In the genomic region with DNA sequence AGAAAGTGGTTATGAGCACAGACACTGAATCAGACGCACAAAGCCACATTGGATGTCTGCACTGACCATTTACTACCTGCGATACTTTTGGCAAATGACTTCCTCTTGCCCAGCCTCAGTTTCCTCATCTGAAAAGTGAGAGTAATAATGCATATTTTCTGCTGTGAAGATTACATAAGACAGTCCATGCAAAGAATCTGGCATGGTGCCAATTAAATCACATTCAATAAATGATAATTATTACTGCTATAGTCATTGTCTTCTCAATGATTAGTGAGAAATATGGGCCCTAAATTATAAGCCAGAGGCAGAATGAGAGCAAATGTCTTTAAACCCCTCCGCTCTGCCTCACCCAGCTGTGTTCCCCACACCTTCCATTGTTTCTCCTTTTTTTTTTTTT, we compare ENCODE assay signal across 32 cellular contexts. TPM values are rescaled to one million over a fixed set of nuclear protein-coding genes. Genes with fewer than 3 reads are reported as not detected.
"Had no signal": no experiment of that assay in that cellular context is flagged by ENCODE, and none has a peak within 500 bp of the region (broad histone marks: within the 10 kb centered on the region; RNA-seq: fewer than 3 reads in every experiment).

No MANE protein-coding gene starts in this region.

- H3K9me3 ChIP-seq: left ventricle myocardium inferior, mucosa of descending colon, pancreas, prostate gland, sigmoid colon, spleen, stomach, testis, thyroid gland, upper lobe of right lung had no signal

- H3K27me3 ChIP-seq: heart right ventricle, hepatocyte, pancreas, sigmoid colon, spleen, stomach, testis, thyroid gland, upper lobe of right lung had no signal

- DNase-seq: heart right ventricle; islet precursor cell; left ventricle myocardium inferior; mesendoderm; midbrain; mucosa of descending colon; naive thymus-derived CD4-positive, alpha-beta T cell; nucleus accumbens; posterior cingulate gyrus; retina; right cardiac atrium; sigmoid colon; small intestine; spleen; stimulated activated CD4-positive, alpha-beta T cell treated with anti-CD3 and anti-CD28 coated beads, Interleukin-4, amount 100 ng/mL, for 24 hours; stimulated activated naive CD8-positive, alpha-beta T cell treated with anti-CD3 and anti-CD28 coated beads, Interleukin-15, Interleukin-2, amounts not matched to agents 100 U/mL and 50 U/mL, for 24 hours; stomach; testis; thyroid gland; trophoblast cell; upper lobe of right lung had no signal

- H3K4me1 ChIP-seq: heart right ventricle, left ventricle myocardium inferior, prostate gland, sigmoid colon, spleen, stomach, testis, thyroid gland, upper lobe of right lung had no signal

- H3K36me3 ChIP-seq: left ventricle myocardium inferior, prostate gland, upper lobe of right lung had no signal

- H3K4me3 ChIP-seq: heart right ventricle, hepatocyte, left ventricle myocardium inferior, lung, mucosa of descending colon, pancreas, prostate gland, sigmoid colon, spleen, stomach, testis, thyroid gland, upper lobe of right lung had no signal

- H3K79me2 ChIP-seq: hepatocyte had no signal

- H2AFZ ChIP-seq: hepatocyte had no signal

- H3K27ac ChIP-seq: heart right ventricle, hepatocyte, left ventricle myocardium inferior, pancreas, prostate gland, sigmoid colon, spleen, stomach, testis, thyroid gland, upper lobe of right lung had no signal

- FAIRE-seq: pancreas, small intestine, urothelium cell line had no signal

- ATAC-seq: heart right ventricle; mucosa of descending colon; naive thymus-derived CD4-positive, alpha-beta T cell; natural killer cell treated with Interleukin-12 subunit alpha and Interleukin-12 subunit beta and Interleukin-15 and Interleukin-18, amount 100 ng/mL, for 72 hours; pancreas; right cardiac atrium; stimulated activated memory B cell treated with anti-CD40 and anti-IgM and Interleukin-4, amounts not matched to agents 10 μg/mL and 1 μg/mL and 100 μg/mL, for 72 hours; stimulated activated naive CD8-positive, alpha-beta T cell treated with anti-CD3 and anti-CD28 coated beads, Interleukin-15, Interleukin-2, amounts not matched to agents 100 U/mL and 50 U/mL, for 24 hours had no signal

- H3K4me2 ChIP-seq: hepatocyte had no signal

RNA-seq across cellular contexts. Expression of a gene that starts 16.0 kb away (rescaled TPM):
- total RNA-seq: heart right ventricle; kidney epithelial cell; left ventricle myocardium inferior; myocyte; natural killer cell treated with Interleukin-12 subunit alpha and Interleukin-12 subunit beta and Interleukin-15 and Interleukin-18, amount 100 ng/mL, for 72 hours; osteoblast; right cardiac atrium; upper lobe of right lung had no signal
- polyA plus RNA-seq: naive thymus-derived CD4-positive, alpha-beta T cell; neural cell had no signal
